In the genomic region with DNA sequence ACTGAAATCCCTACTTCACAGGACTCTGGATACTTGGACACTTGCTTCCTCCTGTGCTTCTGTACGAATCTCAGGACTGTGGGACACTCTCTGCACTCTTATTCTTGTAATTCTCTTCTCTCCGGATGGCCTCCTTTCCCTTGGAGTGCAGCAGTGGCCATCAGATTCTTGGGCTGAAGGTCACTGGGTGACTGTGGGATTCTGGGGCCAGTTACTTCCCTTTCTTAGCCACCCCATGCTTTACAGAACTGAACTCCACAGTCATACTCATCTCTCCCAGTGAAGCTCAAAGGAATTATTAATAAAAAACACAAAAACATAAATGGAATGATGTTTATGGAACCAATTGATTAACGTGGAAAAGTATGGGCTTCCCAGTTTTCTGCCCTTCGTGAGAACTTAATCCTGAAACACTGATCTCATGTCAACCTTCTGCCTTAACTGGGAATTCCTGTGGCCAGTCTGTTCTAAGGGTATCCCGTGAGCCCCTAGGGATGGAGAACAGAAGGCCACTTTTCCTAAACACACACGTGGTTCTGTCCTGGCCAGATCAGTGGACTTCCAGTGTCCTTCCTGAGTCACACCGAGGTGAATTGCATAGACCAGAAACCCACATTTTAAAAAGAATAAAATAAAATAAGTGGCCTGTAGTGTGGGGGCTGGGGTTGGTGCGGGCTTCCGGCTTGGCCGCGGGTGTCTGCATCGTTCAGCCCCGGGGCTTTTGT, we compare ENCODE assay signal across 7 cellular contexts. TPM values are rescaled to one million over a fixed set of nuclear protein-coding genes. Genes with fewer than 3 reads are reported as not detected.
DNase-seq lines count a peak whose midpoint lies in the region; ATAC-seq, FAIRE-seq and TF ChIP-seq lines count a peak whose summit lies in the region.

No MANE protein-coding gene starts in this region.

- peaks cover 29 to 43% of the 10 kb centered on the region in 2 donors for H3K4me1 Mint-ChIP-seq in stimulated activated naive B cell treated with anti-CD40 and anti-IgM and Interleukin-4, amounts not matched to agents 10 μg/mL and 1 μg/mL and 100 μg/mL, for 72 hours

- no peaks in the 10 kb centered on the region for H4K20me1 ChIP-seq in KMS-11 (ENCODE audit: insufficient read depth)
- H4K20me1 ChIP-seq in GM12878 (ENCODE audit: control insufficient read depth, insufficient read depth): no peaks in the 10 kb centered on the region
- no peaks in the 10 kb centered on the region for H4K20me1 ChIP-seq in keratinocyte (ENCODE audit: control insufficient read depth, extremely low read depth, insufficient read depth, low read length)

- SMC1A ChIA-PET in GM12878 (lab: Charles Lee; ENCODE audit: uncharacterized antibody, unreplicated experiment): interaction anchor here (1.0 to 1.9 kb wide), 2 partner anchors 15 to 28 kb away, joined by 3 to 4 read pairs; no protein-coding TSS in a partner anchor

- in situ Hi-C loops in GM12878 (cut with MboI): loop anchor here (10.0 kb wide), 1 partner anchor 629 kb away; no protein-coding TSS in a partner anchor

- RAD21 ChIA-PET in GM12878 (lab: Charles Lee; ENCODE audit: unreplicated experiment): interaction anchor here (0.5 to 1.3 kb wide), 3 partner anchors 16 to 593 kb away, joined by 3 to 4 read pairs (median 3); no protein-coding TSS in a partner anchor

- WGBS in GM12878 (ENCODE audit: insufficient coverage, insufficient replicate concordance, low lambda C conversion rate, missing lambda C conversion rate): 34% methylated on average over 13 of the region's 13 CpGs

- CTCF ChIA-PET in GM12878 (lab: Yijun Ruan, JAX): interaction anchor here (1.3 to 2.1 kb wide), 5 partner anchors 9 to 79 kb away, joined by 3 to 11 read pairs (median 3); no protein-coding TSS in a partner anchor

- H3K27ac Mint-ChIP-seq in stimulated activated naive B cell treated with anti-CD40 and anti-IgM and Interleukin-4, amounts not matched to agents 10 μg/mL and 1 μg/mL and 100 μg/mL, for 72 hours: no peak overlapping the region

- POLR2A ChIA-PET in GM12878 (lab: Charles Lee): no interaction called here

- dilution Hi-C loops in keratinocyte (cut with MboI; ENCODE audit: extremely low pct_ligation_motif_present, low sequenced_read_pairs): no loop called here

- H3K4me2 ChIP-seq in KMS-11: peak overlapping the region; percentile 80; the same call in 1 of the 2 replicates
- H3K4me2 ChIP-seq in GM12878 (ENCODE audit: control insufficient read depth, insufficient read depth): peak overlapping the region; percentile 91; the same call in 1 of the 2 replicates
- H3K4me2 ChIP-seq in keratinocyte (ENCODE audit: control insufficient read depth, extremely low read depth, insufficient read depth, low read depth, low read length): peak overlapping the region; percentile 95

- H3K36me3 ChIP-seq in KMS-11 (ENCODE audit: insufficient read depth) (no peaks in the 10 kb centered on the region), GM12878 (ENCODE audit: control insufficient read depth in 2 of 2, insufficient read depth in 2 of 2, low read length in 1 of 2) (no peaks in the 10 kb centered on the region), keratinocyte (ENCODE audit: control insufficient read depth in 2 of 2, extremely low read depth in 1 of 2, insufficient read depth in 2 of 2, low read length in 2 of 2) (no peaks in the 10 kb centered on the region)

- DNase-seq in GM12878 (ENCODE audit: low read depth, low spot score): no peak
- DNase-seq in keratinocyte (ENCODE audit: low read depth, low spot score): no peak
- DNase-seq in stimulated activated naive B cell treated with anti-CD40 and anti-IgM and Interleukin-4, amounts not matched to agents 10 μg/mL and 1 μg/mL and 100 μg/mL, for 72 hours: no peak
- DNase-seq in germinal center (ENCODE audit: low spot score): no peak

- TF ChIP-seq RAD21 in GM12878 (IDR thresholded peaks at IDR 0.05; ENCODE audit: insufficient read depth, low read depth, low read length): no peak

- H2AFZ ChIP-seq in KMS-11 (ENCODE audit: low read depth): peak overlapping the region; percentile 84; the same call in 1 of the 2 replicates
- H2AFZ ChIP-seq in GM12878 (ENCODE audit: control insufficient read depth, low read depth, low read length): no peak overlapping the region
- H2AFZ ChIP-seq in keratinocyte (ENCODE audit: control insufficient read depth, low read length): no peak overlapping the region

- TF ChIP-seq CTCF in KMS-11 (conservative IDR thresholded peaks at IDR 0.05; ENCODE audit: low read depth, low read length) (no peak), GM12878 (IDR thresholded peaks at IDR 0.05 in 2 of 3, conservative IDR thresholded peaks at IDR 0.05 in 1 of 3; ENCODE audit: control insufficient read depth in 2 of 3, extremely low read depth in 1 of 3, insufficient read depth in 1 of 3, low read depth in 3 of 3, low read length in 3 of 3) (no peak), keratinocyte (optimal IDR thresholded peaks at IDR 0.05 in 1 of 3, IDR thresholded peaks at IDR 0.05 in 1 of 3, conservative IDR thresholded peaks at IDR 0.05 in 1 of 3; ENCODE audit: extremely low read depth in 1 of 3, insufficient read depth in 2 of 3, low read length in 3 of 3) (no peak)

- H3K4me1 ChIP-seq in KMS-11 (ENCODE audit: low read depth, poor library complexity, severe bottlenecking) (peaks cover 15% of the 10 kb centered on the region), GM12878 (ENCODE audit: control insufficient read depth, insufficient read depth, low read length) (peaks cover 5% of the 10 kb centered on the region; the same call in 1 of the 2 replicates), keratinocyte (ENCODE audit: control insufficient read depth, extremely low read depth, insufficient read depth, low read length) (peaks cover 3% of the 10 kb centered on the region)

- intact Hi-C loops in GM12878 (cut with micrococcal nuclease; ENCODE audit: unreplicated experiment): no loop called here

- H3K79me2 ChIP-seq in KMS-11 (ENCODE audit: insufficient read depth, low read depth): no peaks in the 10 kb centered on the region
- H3K79me2 ChIP-seq in GM12878 (ENCODE audit: control insufficient read depth, insufficient read depth, low read length): no peaks in the 10 kb centered on the region
- H3K79me2 ChIP-seq in keratinocyte (ENCODE audit: control insufficient read depth, insufficient read depth, low read length): no peaks in the 10 kb centered on the region

- FAIRE-seq in GM12878 (lab: Jason Lieb, UNC) (no peak), keratinocyte (lab: Jason Lieb, UNC) (no peak)

- H3K9ac ChIP-seq in KMS-11: no peak overlapping the region
- H3K9ac ChIP-seq in GM12878 (ENCODE audit: control insufficient read depth, insufficient read depth, low read length): no peak overlapping the region
- H3K9ac ChIP-seq in keratinocyte (ENCODE audit: control insufficient read depth, extremely low read depth, insufficient read depth, low read length): no peak overlapping the region

- TF ChIP-seq EP300 in GM12878 (IDR thresholded peaks at IDR 0.05; ENCODE audit: borderline replicate concordance in 1 of 2, control insufficient read depth in 1 of 2, low read depth in 2 of 2, low read length in 2 of 2): no peak

- peaks cover 0 to 2% of the 10 kb centered on the region in 2 donors for H3K36me3 Mint-ChIP-seq in stimulated activated naive B cell treated with anti-CD40 and anti-IgM and Interleukin-4, amounts not matched to agents 10 μg/mL and 1 μg/mL and 100 μg/mL, for 72 hours

- no peak for TF ChIP-seq POLR2A in GM12878 (IDR thresholded peaks at IDR 0.05; ENCODE audit: low read depth, low read length)

- peak overlapping the region; percentile 93 for H3K4me3 Mint-ChIP-seq in stimulated activated naive B cell treated with anti-CD40 and anti-IgM and Interleukin-4, amounts not matched to agents 10 μg/mL and 1 μg/mL and 100 μg/mL, for 72 hours

- H3K27me3 Mint-ChIP-seq in stimulated activated naive B cell treated with anti-CD40 and anti-IgM and Interleukin-4, amounts not matched to agents 10 μg/mL and 1 μg/mL and 100 μg/mL, for 72 hours: peaks cover 75 to 76% of the 10 kb centered on the region in 2 donors

- H3K27ac ChIP-seq in KMS-11 (no peak overlapping the region), GM12878 (ENCODE audit: control insufficient read depth, insufficient read depth) (no peak overlapping the region), keratinocyte (ENCODE audit: control insufficient read depth, insufficient read depth, low read length) (no peak overlapping the region)

- no peaks in the 10 kb centered on the region; the same call in 2 of the 3 replicates for H3K9me3 ChIP-seq in GM12878 (replicated peaks; ENCODE audit: control insufficient read depth, insufficient read depth, low read length)
- no peaks in the 10 kb centered on the region for H3K9me3 ChIP-seq in keratinocyte (ENCODE audit: control insufficient read depth, low read depth, low read length)

- no peaks in the 10 kb centered on the region for H3K9me3 Mint-ChIP-seq in stimulated activated naive B cell treated with anti-CD40 and anti-IgM and Interleukin-4, amounts not matched to agents 10 μg/mL and 1 μg/mL and 100 μg/mL, for 72 hours

- no peaks in the 10 kb centered on the region for H3K9me1 ChIP-seq in keratinocyte (ENCODE audit: control insufficient read depth, extremely low read depth, insufficient read depth, low read length)

- H3K27me3 ChIP-seq in KMS-11 (ENCODE audit: insufficient read depth, low read depth): peaks cover 96% of the 10 kb centered on the region
- peaks cover 22 to 41% of the 10 kb centered on the region in 2 experiments for H3K27me3 ChIP-seq in GM12878 (replicated peaks in 1 of 2; ENCODE audit: control insufficient read depth in 2 of 2, insufficient read depth in 2 of 2, low read length in 1 of 2)
- peaks cover 88% of the 10 kb centered on the region for H3K27me3 ChIP-seq in keratinocyte (ENCODE audit: control insufficient read depth, extremely low read depth, insufficient read depth, low read length)

- ATAC-seq in GM12878 (no peak; the same call in 2 of the 3 replicates), HG02623 (IDR thresholded peaks at IDR 0.05; ENCODE audit: unreplicated experiment) (no peak), HG03469 (IDR thresholded peaks at IDR 0.05; ENCODE audit: unreplicated experiment) (no peak)
- peak; percentile 17 for ATAC-seq in stimulated activated naive B cell treated with anti-CD40 and anti-IgM and Interleukin-4, amounts not matched to agents 10 μg/mL and 1 μg/mL and 100 μg/mL, for 72 hours (replicated peaks)

- no peak overlapping the region for H3K4me3 ChIP-seq in KMS-11 (IDR thresholded peaks at IDR 0.05; ENCODE audit: insufficient read depth, low read depth, low read length)
- no peak overlapping the region; the same call in 1 of the 2 replicates for H3K4me3 ChIP-seq in GM12878
- H3K4me3 ChIP-seq in keratinocyte (ENCODE audit: control insufficient read depth in 2 of 3, extremely low read depth in 1 of 3, insufficient read depth in 2 of 3, low read depth in 1 of 3, low read length in 3 of 3): peak overlapping the region in 2 of 3 experiments; percentile 65 to 67

- no TSS peak for BruUV-seq in GM12878 (replicated peaks; lab: Mats Ljungman, UMichigan)

RNA-seq across cellular contexts. Expression of gene HLA-E, which starts 23.6 kb away (rescaled TPM):
- 370 and 377 TPM in 2 replicates for total RNA-seq in GM12878 (2013; cell fraction: nucleolus; rRNA removed)
- total RNA-seq in GM12878 (2014; rRNA removed) (483 and 499 TPM in 2 replicates), GM12878 (2014; rRNA removed; fragmentation: Illumina TruSeq; extraction: Trizol) (262 and 265 TPM in 2 replicates), GM12878 (2021) (390 and 409 TPM in 2 replicates)
- 300 TPM for polyA plus RNA-seq in GM12878 (2011; ENCODE audit: low read depth)
- polyA plus RNA-seq in GM12878 (2011; rRNA removed) (259 and 321 TPM in 2 replicates), GM12878 (2014; fragmentation: Illumina TruSeq; extraction: Trizol) (157 and 256 TPM in 2 replicates), GM12878 (2014; fragmentation: Nextera tagmentation; extraction: Ambion mirVana) (10 to 100 TPM; 35.1 to 62.3 TPM), GM12878 (2014; rRNA removed) (480 and 510 TPM in 2 replicates), GM12878 (2016; fragmentation: Nextera tagmentation; extraction: Ambion mirVana) (100 to 1,000 TPM; 251 to 272 TPM), keratinocyte (108 to 177 TPM (median 123 TPM) in 3 replicates)
- 371 and 460 TPM in 2 replicates for polyA plus RNA-seq in GM12878 (2011; cell fraction: cytosol; rRNA removed)
- polyA plus RNA-seq in GM12878 (2011; cell fraction: nucleus; rRNA removed): 254 and 282 TPM in 2 replicates
- polyA plus RNA-seq in GM12878 (2012): 497 and 532 TPM in 2 replicates
- polyA minus RNA-seq in GM12878 (2011; rRNA and poly(A)+ RNA removed): 217 and 352 TPM in 2 replicates
- 109 and 129 TPM in 2 replicates for polyA minus RNA-seq in GM12878 (2011; cell fraction: cytosol; rRNA and poly(A)+ RNA removed)
- polyA minus RNA-seq in GM12878 (2011; cell fraction: nucleus; rRNA and poly(A)+ RNA removed): 98.8 and 156 TPM in 2 replicates
- 103 TPM for polyA plus RNA-seq in keratinocyte (2011; ENCODE audit: low read depth)
- 77.7 and 98.8 TPM in 2 replicates for polyA plus RNA-seq in keratinocyte (2011; cell fraction: cytosol; rRNA removed)
- polyA plus RNA-seq in keratinocyte (2011; cell fraction: nucleus; rRNA removed): 209 and 216 TPM in 2 replicates
- 127 and 177 TPM in 2 replicates for polyA plus RNA-seq in keratinocyte (2012; ENCODE audit: low replicate concordance)
- polyA minus RNA-seq in keratinocyte: 97.8 to 136 TPM (median 115 TPM) in 3 replicates
- 130 TPM for polyA minus RNA-seq in keratinocyte (2011; cell fraction: cytosol; rRNA and poly(A)+ RNA removed)
- polyA minus RNA-seq in keratinocyte (2011; cell fraction: nucleus; rRNA and poly(A)+ RNA removed): 141 and 156 TPM in 2 replicates

Comparison
In these comparisons a context has a peak if more than half of its experiments do, and no peak if none do; other contexts are left out.
1. H3K4me3 ChIP-seq: peak in keratinocyte (2 of 3); none in KMS-11 (single experiment) and GM12878 (single experiment).
2. ATAC-seq: peak in stimulated activated naive B cell treated with anti-CD40 and anti-IgM and Interleukin-4, amounts not matched to agents 10 μg/mL and 1 μg/mL and 100 μg/mL, for 72 hours (2 of 2); none in GM12878 (single experiment), HG02623 (single experiment) and HG03469 (single experiment).
3. Peak in every context shown above with its lines, with median percentiles within 50 percentile points of each other: H3K4me2 ChIP-seq.